16 cellular contexts compared by ENCODE assay signal in the genomic region with DNA sequence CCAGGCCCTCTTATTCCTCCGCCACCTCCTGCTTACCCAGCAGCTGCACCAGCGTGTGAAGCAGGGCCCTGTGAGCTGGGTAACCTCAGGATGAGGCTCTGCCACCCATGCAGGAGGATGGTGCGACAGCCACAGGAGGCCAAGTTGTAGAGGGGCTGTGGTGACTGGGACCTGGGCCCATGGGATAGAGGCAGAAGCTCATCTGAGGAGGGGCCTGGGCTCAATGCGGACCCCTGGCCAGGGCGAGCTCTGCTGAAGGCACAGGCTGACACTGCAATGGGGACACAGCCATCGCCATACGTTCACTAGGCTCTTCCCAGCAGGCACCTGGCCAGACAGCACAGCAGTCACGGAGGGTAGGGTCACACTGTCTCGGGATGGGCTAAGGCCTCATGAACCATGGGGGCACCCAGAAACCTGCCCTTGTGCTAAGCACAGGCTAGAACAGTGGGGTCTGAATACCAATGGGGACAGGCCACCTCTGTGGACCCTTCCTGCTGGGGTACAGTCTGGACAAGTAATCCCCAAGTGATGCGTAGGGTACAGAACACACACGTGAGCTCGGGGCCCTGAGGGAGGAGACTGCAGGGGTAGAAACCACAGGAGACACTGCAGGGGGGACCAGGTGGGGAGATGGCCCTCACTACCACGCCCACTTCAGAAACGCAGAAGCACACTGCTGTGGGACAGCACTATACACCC. TPM values are rescaled to one million over a fixed set of nuclear protein-coding genes. Genes with fewer than 3 reads are reported as not detected.
DNase-seq lines count a peak whose midpoint lies in the region; TF ChIP-seq lines count a peak whose summit lies in the region.
"Had no signal": no experiment of that assay in that cellular context is flagged by ENCODE, and none has a peak within 500 bp of the region (broad histone marks: within the 10 kb centered on the region; RNA-seq: fewer than 3 reads in every experiment).

No MANE protein-coding gene starts in this region.

- H3K4me3 Mint-ChIP-seq in Caco-2 (ENCODE audit: unreplicated experiment) = no peak overlapping the region
- H3K4me3 Mint-ChIP-seq: CD4-positive, CD25-positive, alpha-beta regulatory T cell had no signal

- H3K27ac Mint-ChIP-seq in Caco-2 (ENCODE audit: unreplicated experiment) = no peak overlapping the region
- H3K27ac Mint-ChIP-seq: CD4-positive, CD25-positive, alpha-beta regulatory T cell had no signal

- no peak overlapping the region for H2BK15ac ChIP-seq in neuronal stem cell (ENCODE audit: low read length)

- no peak overlapping the region for H2BK5ac ChIP-seq in neuronal stem cell (ENCODE audit: low read length)

- H3K4ac ChIP-seq in neuronal stem cell (ENCODE audit: low read length) = no peak overlapping the region

- POLR2A ChIA-PET in HEK293 (lab: Yijun Ruan, JAX) (no interaction called here), Caco-2 (lab: Charles Lee) (no interaction called here)

- no peaks in the 10 kb centered on the region for H3K9me3 ChIP-seq in BLaER1
- H3K9me3 ChIP-seq in HEK293 (ENCODE audit: control insufficient read depth, insufficient read depth, low read depth, low read length) = no peaks in the 10 kb centered on the region
- no peaks in the 10 kb centered on the region for H3K9me3 ChIP-seq in neuronal stem cell (replicated peaks in 1 of 2; ENCODE audit: control insufficient read depth in 2 of 2, insufficient read depth in 1 of 2, low read depth in 1 of 2, low read length in 2 of 2)
- H3K9me3 ChIP-seq in Caco-2 = no peaks in the 10 kb centered on the region
- H3K9me3 ChIP-seq: HAP-1, Peyer's patch had no signal

- DNase-seq in coronary artery (ENCODE audit: low spot score) = peak; percentile 60
- no peak for DNase-seq in neuronal stem cell (ENCODE audit: low spot score)
- no peak for DNase-seq in Caco-2
- DNase-seq in NCI-H1436 (lab: John Stamatoyannopoulos, UW) = no peak
- DNase-seq in NCI-H2029 (lab: John Stamatoyannopoulos, UW) = no peak
- DNase-seq in NOMO-1 treated with dmso at 0.1 percent for 144 hours (lab: John Stamatoyannopoulos, UW; ENCODE audit: unreplicated experiment) = no peak
- DNase-seq: CD4-positive, CD25-positive, alpha-beta regulatory T cell; KBM-7; MV-4-11; NCI-H1436 treated with DMSO at 0.1 percent for 48 hours; NCI-H2081; NCI-H524 had no signal

- peak overlapping the region; percentile 75 for H3K23ac ChIP-seq in neuronal stem cell (ENCODE audit: low read depth, low read length, poor library complexity)

- H3K14ac ChIP-seq in neuronal stem cell (ENCODE audit: low read length) = no peak overlapping the region

- no TSS peak for BruUV-seq in Caco-2 (replicated peaks; lab: Mats Ljungman, UMichigan)

- H3K18ac ChIP-seq in neuronal stem cell (ENCODE audit: low read length) = no peak overlapping the region

- no peak for TF ChIP-seq CTCF in HEK293 (tag by site-specific recombination; IDR thresholded peaks at IDR 0.05)
- TF ChIP-seq CTCF in coronary artery (IDR thresholded peaks at IDR 0.05) = no peak
- TF ChIP-seq CTCF in Caco-2 (IDR thresholded peaks at IDR 0.05; ENCODE audit: insufficient read depth in 1 of 2, low read depth in 1 of 2, low read length in 1 of 2, severe bottlenecking in 1 of 2, unreplicated experiment in 1 of 2) = no peak

- no peak overlapping the region for H4K8ac ChIP-seq in neuronal stem cell (ENCODE audit: low read depth, low read length)

- H3K36me3 ChIP-seq in BLaER1 = peaks cover 5% of the 10 kb centered on the region; the same call in 1 of the 2 replicates
- peaks cover 0 to 11% of the 10 kb centered on the region in 2 experiments; a peak in 1 of 3 replicates for H3K36me3 ChIP-seq in HEK293 (ENCODE audit: control insufficient read depth in 2 of 2, insufficient read depth in 1 of 2, low read length in 2 of 2)
- H3K36me3 ChIP-seq in neuronal stem cell (replicated peaks in 1 of 2; ENCODE audit: control insufficient read depth in 2 of 2, insufficient read depth in 2 of 2, low read length in 2 of 2) = peaks cover 0 to 2% of the 10 kb centered on the region in 2 donors
- H3K36me3 ChIP-seq in Caco-2 (ENCODE audit: control insufficient read depth, insufficient read depth, low read length) = no peaks in the 10 kb centered on the region
- H3K36me3 ChIP-seq: HAP-1, Peyer's patch had no signal

- peaks cover 6% of the 10 kb centered on the region for H3K4me1 Mint-ChIP-seq in Caco-2 (ENCODE audit: low read depth, unreplicated experiment)

- peak overlapping the region; percentile 69 for H3K4me2 ChIP-seq in BLaER1
- no peak overlapping the region for H3K4me2 ChIP-seq in neuronal stem cell (ENCODE audit: insufficient read depth, low read length, poor library complexity, severe bottlenecking)

- H2BK120ac ChIP-seq in neuronal stem cell (ENCODE audit: low read depth, low read length) = no peak overlapping the region

- H3K4me3 ChIP-seq in BLaER1 = no peak overlapping the region
- H3K4me3 ChIP-seq in HEK293 (ENCODE audit: low read depth, low read length) = no peak overlapping the region
- H3K4me3 ChIP-seq in coronary artery = no peak overlapping the region
- H3K4me3 ChIP-seq in neuronal stem cell (ENCODE audit: low read length in 2 of 2) = no peak overlapping the region
- no peak overlapping the region for H3K4me3 ChIP-seq in Caco-2 (ENCODE audit: low read depth, low read length)
- H3K4me3 ChIP-seq: HAP-1, Peyer's patch had no signal

- CTCF ChIA-PET in HEK293 (lab: Yijun Ruan, JAX) = interaction anchor here (1.0 to 1.7 kb wide), 3 partner anchors 38 to 134 kb away, joined by 3 to 4 read pairs (median 4); no protein-coding TSS in a partner anchor
- CTCF ChIA-PET in Caco-2 (lab: Charles Lee) = no interaction called here

- H2AFZ ChIP-seq in neuronal stem cell (ENCODE audit: low read length) = no peak overlapping the region

- no peaks in the 10 kb centered on the region for H3K9me3 Mint-ChIP-seq in Caco-2 (ENCODE audit: unreplicated experiment)
- H3K9me3 Mint-ChIP-seq: CD4-positive, CD25-positive, alpha-beta regulatory T cell had no signal

- H3K27me3 Mint-ChIP-seq in Caco-2 (ENCODE audit: insufficient read depth, unreplicated experiment) = no peaks in the 10 kb centered on the region
- H3K27me3 Mint-ChIP-seq: CD4-positive, CD25-positive, alpha-beta regulatory T cell had no signal

- H3K4me1 ChIP-seq in BLaER1 = peaks cover 85% of the 10 kb centered on the region
- H3K4me1 ChIP-seq in HEK293 (ENCODE audit: control insufficient read depth, insufficient read depth, low read length) = no peaks in the 10 kb centered on the region
- H3K4me1 ChIP-seq in neuronal stem cell (ENCODE audit: control insufficient read depth in 2 of 2, insufficient read depth in 1 of 2, low read depth in 1 of 2, low read length in 2 of 2) = peaks cover 0 to 7% of the 10 kb centered on the region in 2 donors
- H3K4me1 ChIP-seq in Caco-2 = peaks cover 6% of the 10 kb centered on the region
- H3K4me1 ChIP-seq: HAP-1 had no signal

- peaks cover 12% of the 10 kb centered on the region for H3K79me1 ChIP-seq in neuronal stem cell (ENCODE audit: low read depth, low read length)

- no peaks in the 10 kb centered on the region for H3K27me3 ChIP-seq in BLaER1
- H3K27me3 ChIP-seq in neuronal stem cell (ENCODE audit: control insufficient read depth in 3 of 3, insufficient read depth in 3 of 3, low read depth in 1 of 3, low read length in 3 of 3) = no peaks in the 10 kb centered on the region
- H3K27me3 ChIP-seq in Caco-2 (replicated peaks; ENCODE audit: control insufficient read depth, insufficient read depth, low read length) = no peaks in the 10 kb centered on the region
- H3K27me3 ChIP-seq: Peyer's patch had no signal

- no CpG with 5 or more reads among the region's 14 CpGs for WGBS in neuronal stem cell (ENCODE audit: extremely low coverage in 2 of 2, insufficient read length in 2 of 2, insufficient replicate concordance in 1 of 2), 2 donors

- intact Hi-C loops in Caco-2 (cut with micrococcal nuclease; ENCODE audit: unreplicated experiment) = no loop called here

- H3K9ac ChIP-seq in BLaER1 = no peak overlapping the region
- peak overlapping the region; percentile 12 for H3K9ac ChIP-seq in neuronal stem cell (ENCODE audit: low read depth, low read length, poor library complexity)

- H3K27ac ChIP-seq in BLaER1 = no peak overlapping the region
- H3K27ac ChIP-seq in HEK293 (ENCODE audit: extremely low read depth, low read depth, low read length) = no peak overlapping the region
- H3K27ac ChIP-seq in coronary artery = no peak overlapping the region
- no peak overlapping the region for H3K27ac ChIP-seq in neuronal stem cell (replicated peaks; ENCODE audit: low read length)
- H3K27ac ChIP-seq: Peyer's patch had no signal

- H4K91ac ChIP-seq in neuronal stem cell (ENCODE audit: low read depth, low read length, poor library complexity) = no peak overlapping the region

- peak overlapping the region; percentile 17 for H2AK5ac ChIP-seq in neuronal stem cell (ENCODE audit: low read depth, low read length)

- no peak overlapping the region for H2BK12ac ChIP-seq in neuronal stem cell (ENCODE audit: low read length)

- peaks cover 5% of the 10 kb centered on the region for H3K36me3 Mint-ChIP-seq in Caco-2 (ENCODE audit: insufficient read depth, unreplicated experiment)

- H4K20me1 ChIP-seq in BLaER1 = peaks cover 79% of the 10 kb centered on the region

TF ChIP-seq in HEK293, 187 proteins besides CTCF, POLR2A, EP300 and RAD21:
- TF ChIP-seq ZNF362 (tag by site-specific recombination; IDR thresholded peaks at IDR 0.05) = no peak
- no peak for TF ChIP-seq ZNF202 (tag by site-specific recombination; IDR thresholded peaks at IDR 0.05; ENCODE audit: borderline replicate concordance)
- TF ChIP-seq GLIS1 (tag by site-specific recombination; IDR thresholded peaks at IDR 0.05) = peak; percentile 61

RNA-seq across cellular contexts. Expression of gene GNB1L, which starts 35.3 kb away (rescaled TPM):
- polyA plus RNA-seq in neuronal stem cell (2013, experiment 1 of 2) = 7.9 TPM
- polyA plus RNA-seq in neuronal stem cell (2013, experiment 2 of 2) = 8.3 TPM
- total RNA-seq in Caco-2 (2022) = 13.4 and 15.8 TPM in 2 replicates

RNA-seq across cellular contexts. Expression of gene RTL10, which starts 35.3 kb away (rescaled TPM):
- 9.7 TPM for polyA plus RNA-seq in neuronal stem cell (2013, experiment 1 of 2)
- polyA plus RNA-seq in neuronal stem cell (2013, experiment 2 of 2) = 10.2 TPM
- 27.5 and 29.7 TPM in 2 replicates for total RNA-seq in Caco-2 (2022)

RNA-seq across cellular contexts. Expression of gene TBX1, which starts 58.8 kb away (rescaled TPM):
- polyA plus RNA-seq in neuronal stem cell (2013, experiment 1 of 2) = 0.31 TPM
- polyA plus RNA-seq in neuronal stem cell (2013, experiment 2 of 2) = 0.26 TPM
- 4.2 and 5.3 TPM in 2 replicates for total RNA-seq in Caco-2 (2022)
- total RNA-seq: CD4-positive, CD25-positive, alpha-beta regulatory T cell had no signal
- polyA plus RNA-seq: CD4-positive, CD25-positive, alpha-beta regulatory T cell had no signal
